17 cellular contexts compared by ENCODE assay signal in genomic region chr10:100304414-100304813, GRCh38. TPM values are rescaled to one million over a fixed set of nuclear protein-coding genes. Genes with fewer than 3 reads are reported as not detected.
DNase-seq lines count a peak whose midpoint lies in the region; ATAC-seq, FAIRE-seq and TF ChIP-seq lines count a peak whose summit lies in the region.
"Had no signal": no experiment of that assay in that cellular context is flagged by ENCODE, and none has a peak within 500 bp of the region (broad histone marks: within the 10 kb centered on the region; RNA-seq: fewer than 3 reads in every experiment).

No MANE protein-coding gene starts in this region.

- TF ChIP-seq POLR2A in GM12892 (IDR thresholded peaks at IDR 0.05; ENCODE audit: low read depth, low read length) (no peak), K562 (conservative IDR thresholded peaks at IDR 0.05) (no peak)

- BruUV-seq in K562 (replicated peaks; lab: Mats Ljungman, UMichigan) = no TSS peak

- no peaks in the 10 kb centered on the region for H3K9me1 ChIP-seq in K562 (ENCODE audit: control insufficient read depth, insufficient read depth, low read length)

- no peaks in the 10 kb centered on the region for H3K36me3 Mint-ChIP-seq in T-helper 2 cell treated with Interferon-gamma antibody and Interleukin-4, amounts not matched to agents 5 μg/mL and 100 μg/mL, for 36 hours (ENCODE audit: low read depth)
- H3K36me3 Mint-ChIP-seq: CD14-positive monocyte had no signal

- H3K4me3 ChIP-seq in OCI-LY3 (ENCODE audit: low read length) (no peak overlapping the region), K562 (no peak overlapping the region)
- H3K4me3 ChIP-seq: A549; BLaER1 treated with 17β-estradiol and CSF1 and Interleukin-3, amounts not matched to agents 10 nM and 100 nM; GM23248 had no signal

- H2AFZ ChIP-seq in OCI-LY3 (ENCODE audit: low read depth, low read length) (no peak overlapping the region), K562 (ENCODE audit: low read depth, low read length) (no peak overlapping the region)
- H2AFZ ChIP-seq: GM23248 had no signal

- 3% methylated on average over 3 of the region's 3 CpGs for WGBS in K562 (ENCODE audit: insufficient coverage, low coverage, missing lambda C conversion rate)

- H3K27ac ChIP-seq in OCI-LY3 (ENCODE audit: low read length) (no peak overlapping the region), K562 (ENCODE audit: extremely low read depth, low read depth, low read length) (no peak overlapping the region)
- H3K27ac ChIP-seq: A549; BLaER1 treated with 17β-estradiol and CSF1 and Interleukin-3, amounts not matched to agents 10 nM and 100 nM; GM23248 had no signal

- H3K9ac ChIP-seq in OCI-LY3 (ENCODE audit: low read length) (no peak overlapping the region), K562 (ENCODE audit: insufficient read depth in 1 of 2, low read depth in 2 of 2, low read length in 2 of 2) (no peak overlapping the region)
- H3K9ac ChIP-seq: BLaER1 treated with 17β-estradiol and CSF1 and Interleukin-3, amounts not matched to agents 10 nM and 100 nM; GM23248 had no signal

- intact Hi-C loops in K562 (cut with micrococcal nuclease) = no loop called here

- H3K9me3 ChIP-seq in OCI-LY3 (ENCODE audit: insufficient read depth, low read length) (no peaks in the 10 kb centered on the region), K562 (replicated peaks; ENCODE audit: control insufficient read depth, insufficient read depth, low read depth, low read length) (no peaks in the 10 kb centered on the region)
- H3K9me3 ChIP-seq: A549, BE2C had no signal

- H3K27me3 ChIP-seq in OCI-LY3 (ENCODE audit: low read depth, low read length) = no peaks in the 10 kb centered on the region
- H3K27me3 ChIP-seq in K562 (ENCODE audit: control insufficient read depth in 2 of 2, insufficient read depth in 2 of 2, low read length in 2 of 2) = peaks cover 10 to 14% of the 10 kb centered on the region in 2 experiments; a peak in 4 of 5 replicates
- H3K27me3 ChIP-seq: BLaER1 treated with 17β-estradiol and CSF1 and Interleukin-3, amounts not matched to agents 10 nM and 100 nM had no signal

- peaks cover 2% of the 10 kb centered on the region for H3K4me1 Mint-ChIP-seq in T-helper 2 cell treated with Interferon-gamma antibody and Interleukin-4, amounts not matched to agents 5 μg/mL and 100 μg/mL, for 36 hours (ENCODE audit: low read depth)
- H3K4me1 Mint-ChIP-seq: CD14-positive monocyte; CD8-positive, alpha-beta memory T cell had no signal

- POLR2A ChIA-PET in K562 (lab: Yijun Ruan, JAX) = interaction anchor here (0.7 kb wide), 1 partner anchor 9 kb away, joined by 3 read pairs; no protein-coding TSS in a partner anchor

- DNase-seq in GM12892 (ENCODE audit: insufficient read length) = no peak
- no peak for DNase-seq in K562 (ENCODE audit: extremely low read depth in 1 of 4, low spot score in 3 of 4)
- DNase-seq in activated T-cell treated with anti-CD3 and anti-CD28 coated beads, Interleukin-2, amount 50 U/mL, for 48 hours = no peak
- DNase-seq in T-helper 2 cell treated with Interferon-gamma antibody and Interleukin-4, amounts not matched to agents 5 μg/mL and 100 μg/mL, for 36 hours (ENCODE audit: low spot score) = no peak
- DNase-seq: 8988T; BE2C; CD4-positive, alpha-beta T cell; CD8-positive, alpha-beta memory T cell; H9 had no signal

- no peak for TF ChIP-seq EP300 in K562 (IDR thresholded peaks at IDR 0.05; ENCODE audit: low read length)

- H3K4me3 Mint-ChIP-seq in T-helper 2 cell treated with Interferon-gamma antibody and Interleukin-4, amounts not matched to agents 5 μg/mL and 100 μg/mL, for 36 hours = no peak overlapping the region
- H3K4me3 Mint-ChIP-seq: CD4-positive, alpha-beta T cell; CD8-positive, alpha-beta memory T cell; H9 had no signal

- CTCF ChIA-PET in K562 (lab: Yijun Ruan, JAX; ENCODE audit: low intra/inter-chr PET ratio) = interaction anchor here (1.3 to 3.9 kb wide), 3 partner anchors 32 to 204 kb away, joined by 5 to 38 read pairs (median 8); no protein-coding TSS in a partner anchor

- ATAC-seq in K562 = no peak

- H3K4me2 ChIP-seq in OCI-LY3 (ENCODE audit: low read length) (peak overlapping the region; percentile 63), K562 (ENCODE audit: insufficient read depth, low read length) (no peak overlapping the region)
- H3K4me2 ChIP-seq: BLaER1 treated with 17β-estradiol and CSF1 and Interleukin-3, amounts not matched to agents 10 nM and 100 nM had no signal

- no peaks in the 10 kb centered on the region for H3K9me3 Mint-ChIP-seq in T-helper 2 cell treated with Interferon-gamma antibody and Interleukin-4, amounts not matched to agents 5 μg/mL and 100 μg/mL, for 36 hours
- H3K9me3 Mint-ChIP-seq: CD4-positive, alpha-beta T cell had no signal

- TF ChIP-seq CTCF in OCI-LY3 (IDR thresholded peaks at IDR 0.05; ENCODE audit: low read depth, low read length) = no peak
- TF ChIP-seq CTCF in K562 (IDR thresholded peaks at IDR 0.05 in 2 of 3, conservative IDR thresholded peaks at IDR 0.05 in 1 of 3; ENCODE audit: insufficient read depth in 2 of 3, low read depth in 1 of 3, low read length in 3 of 3) = no peak

- H3K27ac Mint-ChIP-seq in T-helper 2 cell treated with Interferon-gamma antibody and Interleukin-4, amounts not matched to agents 5 μg/mL and 100 μg/mL, for 36 hours = no peak overlapping the region
- H3K27ac Mint-ChIP-seq: CD14-positive monocyte; CD4-positive, alpha-beta T cell; H9 had no signal

- FAIRE-seq in GM12892 (lab: Jason Lieb, UNC) = peak; percentile 14
- no peak for FAIRE-seq in K562 (lab: Jason Lieb, UNC)

- H4K20me1 ChIP-seq in OCI-LY3 (ENCODE audit: insufficient read depth, low read length) = no peaks in the 10 kb centered on the region
- H4K20me1 ChIP-seq in K562 (replicated peaks; ENCODE audit: control insufficient read depth, insufficient read depth, low read length) = no peaks in the 10 kb centered on the region
- H4K20me1 ChIP-seq: BLaER1 treated with 17β-estradiol and CSF1 and Interleukin-3, amounts not matched to agents 10 nM and 100 nM had no signal

- H3K79me2 ChIP-seq in OCI-LY3 (ENCODE audit: low read length) (no peaks in the 10 kb centered on the region), K562 (ENCODE audit: control insufficient read depth, insufficient read depth, low read length) (no peaks in the 10 kb centered on the region)

- H3K27me3 Mint-ChIP-seq in T-helper 2 cell treated with Interferon-gamma antibody and Interleukin-4, amounts not matched to agents 5 μg/mL and 100 μg/mL, for 36 hours (ENCODE audit: low read depth) = peaks cover 55% of the 10 kb centered on the region

- H3K4me1 ChIP-seq in OCI-LY3 (ENCODE audit: low read length) (peaks cover 4% of the 10 kb centered on the region; the same call in 1 of the 2 replicates), K562 (replicated peaks in 1 of 2; ENCODE audit: control insufficient read depth in 2 of 2, insufficient read depth in 2 of 2, low read length in 2 of 2) (no peaks in the 10 kb centered on the region; a peak in 1 of 5 replicates)
- H3K4me1 ChIP-seq: BE2C; BLaER1 treated with 17β-estradiol and CSF1 and Interleukin-3, amounts not matched to agents 10 nM and 100 nM had no signal

- no peaks in the 10 kb centered on the region for H3K36me3 ChIP-seq in OCI-LY3 (replicated peaks; ENCODE audit: low read depth, low read length)
- H3K36me3 ChIP-seq in K562 (ENCODE audit: control insufficient read depth, insufficient read depth, low read length) = no peaks in the 10 kb centered on the region
- H3K36me3 ChIP-seq: BE2C; BLaER1 treated with 17β-estradiol and CSF1 and Interleukin-3, amounts not matched to agents 10 nM and 100 nM had no signal

- no peak for TF ChIP-seq RAD21 in K562 (CRISPR knock-in tag; conservative IDR thresholded peaks at IDR 0.05 in 1 of 2, IDR thresholded peaks at IDR 0.05 in 1 of 2)

- in situ Hi-C loops in K562 (cut with MboI) = no loop called here

RNA-seq across cellular contexts. Expression of gene BLOC1S2, which starts 17.9 kb away (rescaled TPM):
- 66.6 TPM for polyA plus RNA-seq in GM12892 (2012; ENCODE audit: missing spikeins)
- total RNA-seq in K562 (2011; cell fraction: chromatin; rRNA removed; ENCODE audit: low replicate concordance) = 7.4 and 21.4 TPM in 2 replicates
- 3.2 and 5.5 TPM in 2 replicates for total RNA-seq in K562 (2011; cell fraction: nucleolus; rRNA removed)
- total RNA-seq in K562 (2011; cell fraction: nucleoplasm; rRNA removed) = 6.2 and 9.9 TPM in 2 replicates
- total RNA-seq in K562 (2014; rRNA removed) (34.7 and 40.1 TPM in 2 replicates), K562 (2014; rRNA removed; fragmentation: Illumina TruSeq; extraction: Trizol) (38.0 and 43.0 TPM in 2 replicates), K562 (2015; rRNA removed; fragmentation: Illumina TruSeq; extraction: Trizol) (34.1 and 34.9 TPM in 2 replicates), K562 (2021) (28.7 and 29.5 TPM in 2 replicates)
- polyA plus RNA-seq in K562 (2011; rRNA removed) (21.8 and 34.8 TPM in 2 replicates), K562 (2014; fragmentation: Illumina TruSeq; extraction: Trizol) (30.2 and 31.6 TPM in 2 replicates), K562 (2014; fragmentation: Nextera tagmentation; extraction: Ambion mirVana) (10 to 100 TPM; 41.9 to 45.8 TPM), K562 (2014; rRNA removed) (40.0 and 41.7 TPM in 2 replicates)
- polyA plus RNA-seq in K562 (2011; cell fraction: cytosol; rRNA removed) = 6.8 and 9.0 TPM in 2 replicates
- 7.8 and 8.8 TPM in 2 replicates for polyA plus RNA-seq in K562 (2011; cell fraction: nucleus; rRNA removed)
- 29.9 and 37.0 TPM in 2 replicates for polyA plus RNA-seq in K562 (2012)
- polyA minus RNA-seq in K562 (2011; rRNA and poly(A)+ RNA removed) = 7.4 and 11.9 TPM in 2 replicates
- polyA minus RNA-seq in K562 (2011; cell fraction: cytosol; rRNA and poly(A)+ RNA removed) = 4.4 and 7.7 TPM in 2 replicates
- polyA minus RNA-seq in K562 (2011; cell fraction: nucleus; rRNA and poly(A)+ RNA removed) = 4.3 and 5.2 TPM in 2 replicates

RNA-seq across cellular contexts. Expression of gene PKD2L1, which starts 25.6 kb away (rescaled TPM):
- polyA plus RNA-seq in GM12892 (2012; ENCODE audit: missing spikeins) = not detected
- not detected in 2 replicates for total RNA-seq in K562 (2011; cell fraction: chromatin; rRNA removed; ENCODE audit: low replicate concordance)
- not detected in 2 replicates for total RNA-seq in K562 (2011; cell fraction: nucleolus; rRNA removed)
- not detected in 2 replicates for total RNA-seq in K562 (2011; cell fraction: nucleoplasm; rRNA removed)
- not detected in 2 replicates for total RNA-seq in K562 (2014; rRNA removed)
- total RNA-seq in K562 (2014; rRNA removed; fragmentation: Illumina TruSeq; extraction: Trizol) = not detected in 2 replicates
- not detected in 2 replicates for total RNA-seq in K562 (2015; rRNA removed; fragmentation: Illumina TruSeq; extraction: Trizol)
- total RNA-seq in K562 (2021) = not detected in 2 replicates
- not detected in 2 replicates for polyA plus RNA-seq in K562 (2011; rRNA removed)
- not detected in 2 replicates for polyA plus RNA-seq in K562 (2011; cell fraction: cytosol; rRNA removed)
- polyA plus RNA-seq in K562 (2011; cell fraction: nucleus; rRNA removed) = 0.04 TPM in 1 of 2 replicates, not detected in the other
- polyA plus RNA-seq in K562 (2012) = 0.30 TPM in 1 of 2 replicates, not detected in the other
- polyA plus RNA-seq in K562 (2014; fragmentation: Illumina TruSeq; extraction: Trizol) = not detected in 2 replicates
- not detected for polyA plus RNA-seq in K562 (2014; fragmentation: Nextera tagmentation; extraction: Ambion mirVana)
- polyA plus RNA-seq in K562 (2014; rRNA removed) = not detected in 2 replicates
- not detected in 2 replicates for polyA minus RNA-seq in K562 (2011; rRNA and poly(A)+ RNA removed)
- polyA minus RNA-seq in K562 (2011; cell fraction: cytosol; rRNA and poly(A)+ RNA removed) = not detected in 2 replicates
- polyA minus RNA-seq in K562 (2011; cell fraction: nucleus; rRNA and poly(A)+ RNA removed) = not detected in 2 replicates
- total RNA-seq: CD4-positive, alpha-beta T cell; CD8-positive, alpha-beta memory T cell; Daoy; G401; GM23248; H4 had no signal
- polyA plus RNA-seq: CD8-positive, alpha-beta memory T cell; GM23248 had no signal

RNA-seq across cellular contexts. Expression of gene CWF19L1, which starts 37.0 kb away (rescaled TPM):
- 24.7 TPM for polyA plus RNA-seq in GM12892 (2012; ENCODE audit: missing spikeins)
- 19.4 and 30.6 TPM in 2 replicates for total RNA-seq in K562 (2011; cell fraction: chromatin; rRNA removed; ENCODE audit: low replicate concordance)
- total RNA-seq in K562 (2011; cell fraction: nucleolus; rRNA removed) = 11.8 and 12.9 TPM in 2 replicates
- total RNA-seq in K562 (2011; cell fraction: nucleoplasm; rRNA removed) = 17.5 and 24.7 TPM in 2 replicates
- 24.8 and 25.3 TPM in 2 replicates for total RNA-seq in K562 (2014; rRNA removed)
- total RNA-seq in K562 (2014; rRNA removed; fragmentation: Illumina TruSeq; extraction: Trizol) = 36.2 and 38.8 TPM in 2 replicates
- total RNA-seq in K562 (2015; rRNA removed; fragmentation: Illumina TruSeq; extraction: Trizol) = 32.3 and 32.6 TPM in 2 replicates
- total RNA-seq in K562 (2021) = 30.9 and 33.6 TPM in 2 replicates
- polyA plus RNA-seq in K562 (2011; rRNA removed) = 23.1 and 27.2 TPM in 2 replicates
- polyA plus RNA-seq in K562 (2011; cell fraction: cytosol; rRNA removed) = 9.7 and 12.8 TPM in 2 replicates
- polyA plus RNA-seq in K562 (2011; cell fraction: nucleus; rRNA removed) = 15.1 and 15.6 TPM in 2 replicates
- 13.1 and 18.0 TPM in 2 replicates for polyA plus RNA-seq in K562 (2012)
- polyA plus RNA-seq in K562 (2014; fragmentation: Illumina TruSeq; extraction: Trizol) = 23.5 and 28.0 TPM in 2 replicates
- 10 to 100 TPM; 41.9 to 49.9 TPM for polyA plus RNA-seq in K562 (2014; fragmentation: Nextera tagmentation; extraction: Ambion mirVana)
- polyA plus RNA-seq in K562 (2014; rRNA removed) = 19.5 and 20.0 TPM in 2 replicates
- 39.9 and 41.0 TPM in 2 replicates for polyA minus RNA-seq in K562 (2011; rRNA and poly(A)+ RNA removed)
- polyA minus RNA-seq in K562 (2011; cell fraction: cytosol; rRNA and poly(A)+ RNA removed) = 12.8 and 21.3 TPM in 2 replicates
- 5.0 and 9.4 TPM in 2 replicates for polyA minus RNA-seq in K562 (2011; cell fraction: nucleus; rRNA and poly(A)+ RNA removed)

RNA-seq across cellular contexts. Expression of gene SCD, which starts 42.6 kb away (rescaled TPM):
- 76.8 TPM for polyA plus RNA-seq in GM12892 (2012; ENCODE audit: missing spikeins)
- 359 and 388 TPM in 2 replicates for total RNA-seq in K562 (2011; cell fraction: chromatin; rRNA removed; ENCODE audit: low replicate concordance)
- total RNA-seq in K562 (2011; cell fraction: nucleolus; rRNA removed) = 494 and 521 TPM in 2 replicates
- total RNA-seq in K562 (2011; cell fraction: nucleoplasm; rRNA removed) = 684 and 892 TPM in 2 replicates
- total RNA-seq in K562 (2014; rRNA removed) (114 and 153 TPM in 2 replicates), K562 (2014; rRNA removed; fragmentation: Illumina TruSeq; extraction: Trizol) (156 and 167 TPM in 2 replicates), K562 (2015; rRNA removed; fragmentation: Illumina TruSeq; extraction: Trizol) (159 and 165 TPM in 2 replicates), K562 (2021) (278 and 287 TPM in 2 replicates)
- polyA plus RNA-seq in K562 (2011; rRNA removed) (486 and 648 TPM in 2 replicates), K562 (2014; fragmentation: Illumina TruSeq; extraction: Trizol) (279 and 309 TPM in 2 replicates), K562 (2014; fragmentation: Nextera tagmentation; extraction: Ambion mirVana) (100 to 1,000 TPM; 188 to 258 TPM), K562 (2014; rRNA removed) (166 and 184 TPM in 2 replicates)
- 380 and 627 TPM in 2 replicates for polyA plus RNA-seq in K562 (2011; cell fraction: cytosol; rRNA removed)
- 141 and 221 TPM in 2 replicates for polyA plus RNA-seq in K562 (2011; cell fraction: nucleus; rRNA removed)
- polyA plus RNA-seq in K562 (2012) = 255 and 256 TPM in 2 replicates
- polyA minus RNA-seq in K562 (2011; rRNA and poly(A)+ RNA removed) = 582 and 700 TPM in 2 replicates
- polyA minus RNA-seq in K562 (2011; cell fraction: cytosol; rRNA and poly(A)+ RNA removed) = 320 and 376 TPM in 2 replicates
- 39.0 and 97.6 TPM in 2 replicates for polyA minus RNA-seq in K562 (2011; cell fraction: nucleus; rRNA and poly(A)+ RNA removed)
